ENCODE assay signal across 9 cellular contexts in genomic region chr12:6326316-6326959, GRCh38. TPM values are rescaled to one million over a fixed set of nuclear protein-coding genes. Genes with fewer than 3 reads are reported as not detected.
A peak's percentile ranks its signal among the peaks of the same experiment; 100 is the strongest.
DNase-seq lines count a peak whose midpoint lies in the region; TF ChIP-seq lines count a peak whose summit lies in the region.
"Had no signal": no experiment of that assay in that cellular context is flagged by ENCODE, and none has a peak within 500 bp of the region (broad histone marks: within the 10 kb centered on the region; RNA-seq: fewer than 3 reads in every experiment).

No MANE protein-coding gene starts in this region.

- no peak overlapping the region for H3K4me3 Mint-ChIP-seq in activated T-cell treated with anti-CD3 and anti-CD28 coated beads, Interleukin-2, amount 50 U/mL, for 24 hours
- H3K4me3 Mint-ChIP-seq: activated T-cell treated with anti-CD3 and anti-CD28 coated beads, Interleukin-2, amount 50 U/mL, for 72 hours had no signal

- H3K36me3 ChIP-seq in fibroblast of lung (ENCODE audit: control insufficient read depth, insufficient read depth, low read length) (peaks cover 43% of the 10 kb centered on the region), neutrophil (peaks cover 72% of the 10 kb centered on the region)

- DNase-seq in activated T-cell treated with anti-CD3 and anti-CD28 coated beads, Interleukin-2, amount 50 U/mL, for 24 hours, result no peak
- DNase-seq in activated T-cell treated with anti-CD3 and anti-CD28 coated beads for 4 hours, result no peak
- DNase-seq in RWPE1 (ENCODE audit: low spot score), result no peak
- DNase-seq in fibroblast of lung (ENCODE audit: low read depth in 2 of 2), result peak in 1 of 2 donors; percentile 68
- no peak for DNase-seq in NCI-H1092 (lab: John Stamatoyannopoulos, UW)
- no peak for DNase-seq in NCI-H2107 (lab: John Stamatoyannopoulos, UW)
- DNase-seq in effector CD8-positive, alpha-beta T cell (lab: John Stamatoyannopoulos, UW), result no peak
- DNase-seq: activated T-cell treated with anti-CD3 and anti-CD28 coated beads, Interleukin-2, amount 50 U/mL, for 72 hours had no signal

- H3K27ac Mint-ChIP-seq in activated T-cell treated with anti-CD3 and anti-CD28 coated beads, Interleukin-2, amount 50 U/mL, for 24 hours, result peak overlapping the region; percentile 60
- H3K27ac Mint-ChIP-seq: activated T-cell treated with anti-CD3 and anti-CD28 coated beads, Interleukin-2, amount 50 U/mL, for 72 hours had no signal

- H3K4me2 ChIP-seq in fibroblast of lung (ENCODE audit: extremely low read depth, insufficient read depth, low read length), result no peak overlapping the region

- TF ChIP-seq CTCF in RWPE1 (conservative IDR thresholded peaks at IDR 0.05; ENCODE audit: low read depth) (no peak), fibroblast of lung (conservative IDR thresholded peaks at IDR 0.05 in 1 of 2, IDR thresholded peaks at IDR 0.05 in 1 of 2; ENCODE audit: low read depth in 1 of 2, low read length in 2 of 2) (peak; percentile 49 to 51), neutrophil (IDR thresholded peaks at IDR 0.05) (no peak)

- H3K9me3 ChIP-seq in fibroblast of lung (ENCODE audit: control insufficient read depth, insufficient read depth, low read depth, low read length) (no peaks in the 10 kb centered on the region), neutrophil (peaks cover 3% of the 10 kb centered on the region)

- H3K9me3 Mint-ChIP-seq in activated T-cell treated with anti-CD3 and anti-CD28 coated beads, Interleukin-2, amount 50 U/mL, for 24 hours, result no peaks in the 10 kb centered on the region
- H3K9me3 Mint-ChIP-seq: activated T-cell treated with anti-CD3 and anti-CD28 coated beads, Interleukin-2, amount 50 U/mL, for 72 hours had no signal

- H3K27me3 ChIP-seq in fibroblast of lung (ENCODE audit: control insufficient read depth, insufficient read depth, low read length) (no peaks in the 10 kb centered on the region), neutrophil (no peaks in the 10 kb centered on the region)

- H2AFZ ChIP-seq in fibroblast of lung (ENCODE audit: low read length), result no peak overlapping the region

- CTCF ChIA-PET in RWPE1 (lab: Yijun Ruan, JAX), result interaction anchor here (0.6 to 1.1 kb wide), 4 partner anchors 9 to 139 kb away, joined by 3 to 6 read pairs (median 4); no protein-coding TSS in a partner anchor

- H3K27me3 Mint-ChIP-seq in activated T-cell treated with anti-CD3 and anti-CD28 coated beads, Interleukin-2, amount 50 U/mL, for 24 hours, result no peaks in the 10 kb centered on the region

- H3K4me1 ChIP-seq in fibroblast of lung (ENCODE audit: control insufficient read depth, extremely low read depth, insufficient read depth, low read length) (peaks cover 35% of the 10 kb centered on the region), neutrophil (ENCODE audit: control insufficient read depth in 1 of 2, insufficient read depth in 1 of 2, low read depth in 1 of 2, low read length in 1 of 2) (peaks cover 32 to 34% of the 10 kb centered on the region in 2 experiments)

- peaks cover 44% of the 10 kb centered on the region for H3K36me3 Mint-ChIP-seq in activated T-cell treated with anti-CD3 and anti-CD28 coated beads, Interleukin-2, amount 50 U/mL, for 24 hours (ENCODE audit: low read depth)

- H3K4me1 Mint-ChIP-seq in activated T-cell treated with anti-CD3 and anti-CD28 coated beads, Interleukin-2, amount 50 U/mL, for 24 hours (ENCODE audit: low read depth), result peaks cover 48% of the 10 kb centered on the region

- peaks cover 21% of the 10 kb centered on the region for H3K79me2 ChIP-seq in fibroblast of lung (ENCODE audit: control insufficient read depth, insufficient read depth, low read length)

- H4K20me1 ChIP-seq in fibroblast of lung (ENCODE audit: control insufficient read depth, extremely low read depth, insufficient read depth, low read length), result no peaks in the 10 kb centered on the region

- no peak overlapping the region for H3K9ac ChIP-seq in fibroblast of lung (ENCODE audit: insufficient read depth, low read length)

- POLR2A ChIA-PET in RWPE1 (lab: Yijun Ruan, JAX; ENCODE audit: low non-redundant PET), result no interaction called here

- no peak overlapping the region for H3K4me3 ChIP-seq in fibroblast of lung (replicated peaks in 1 of 4; ENCODE audit: control extremely low read depth in 1 of 4, insufficient read depth in 1 of 4, low read depth in 3 of 4, low read length in 4 of 4)
- no peak overlapping the region for H3K4me3 ChIP-seq in neutrophil (ENCODE audit: low read depth in 1 of 2, low read length in 1 of 2)

- H3K27ac ChIP-seq in RWPE1 (peak overlapping the region; percentile 81), fibroblast of lung (ENCODE audit: insufficient read depth, low read length) (no peak overlapping the region), neutrophil (peak overlapping the region; percentile 61)

RNA-seq across cellular contexts. Expression of gene TNFRSF1A, which starts 15.4 kb away (rescaled TPM):
- 141 and 157 TPM in 2 replicates for total RNA-seq in fibroblast of lung
- polyA plus RNA-seq in fibroblast of lung, result 182 and 257 TPM in 2 replicates
- polyA plus RNA-seq in fibroblast of lung (2012), result 146 and 182 TPM in 2 replicates
- polyA minus RNA-seq in fibroblast of lung (ENCODE audit: low replicate concordance), result 357 and 498 TPM in 2 replicates

RNA-seq across cellular contexts. Expression of gene PLEKHG6, which starts 16.0 kb away (rescaled TPM):
- total RNA-seq in fibroblast of lung, result under 0.01 and 0.50 TPM in 2 replicates
- 0.07 and 0.26 TPM in 2 replicates for polyA plus RNA-seq in fibroblast of lung
- polyA plus RNA-seq in fibroblast of lung (2012), result 0.16 and 1.1 TPM in 2 replicates
- polyA minus RNA-seq in fibroblast of lung (ENCODE audit: low replicate concordance), result 3.8 TPM in 1 of 2 replicates, not detected in the other
- total RNA-seq: activated T-cell treated with anti-CD3 and anti-CD28 coated beads, Interleukin-2, amount 50 U/mL, for 72 hours had no signal

RNA-seq across cellular contexts. Expression of gene SCNN1A, which starts 48.9 kb away (rescaled TPM):
- under 0.01 and 0.26 TPM in 2 replicates for total RNA-seq in fibroblast of lung
- 0.05 and 0.08 TPM in 2 replicates for polyA plus RNA-seq in fibroblast of lung
- polyA plus RNA-seq in fibroblast of lung (2012), result 0.13 and 0.29 TPM in 2 replicates
- polyA minus RNA-seq in fibroblast of lung (ENCODE audit: low replicate concordance), result not detected in 2 replicates

RNA-seq across cellular contexts. Expression of gene LTBR, which starts 57.5 kb away (rescaled TPM):
- 60.6 and 78.4 TPM in 2 replicates for total RNA-seq in fibroblast of lung
- polyA plus RNA-seq in fibroblast of lung, result 45.8 and 55.7 TPM in 2 replicates
- 81.9 and 99.1 TPM in 2 replicates for polyA plus RNA-seq in fibroblast of lung (2012)
- 78.7 and 105 TPM in 2 replicates for polyA minus RNA-seq in fibroblast of lung (ENCODE audit: low replicate concordance)

Comparison
In these comparisons a context has a peak if more than half of its experiments do, and no peak if none do; other contexts are left out.
1. CTCF ChIP-seq: peak in fibroblast of lung (2 of 2); none in RWPE1 (single experiment) and neutrophil (single experiment).